In the genomic region with DNA sequence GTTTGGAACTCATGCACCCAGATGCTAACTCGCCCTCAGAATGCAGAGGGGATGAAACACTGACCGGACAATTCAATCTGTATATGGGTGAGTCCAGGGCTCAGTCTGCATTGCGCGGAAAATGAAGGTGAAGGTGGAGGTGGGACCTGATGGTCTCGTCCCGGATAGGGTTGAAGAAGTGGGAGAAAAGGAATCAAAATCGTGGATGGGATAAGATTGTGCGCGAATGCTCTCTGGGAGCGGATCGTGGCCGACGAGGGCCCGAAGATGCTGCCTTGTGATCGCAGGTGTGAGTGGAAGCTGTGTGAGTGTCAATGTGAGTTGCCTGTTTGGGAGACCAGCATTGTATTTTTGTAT, we compare ENCODE assay signal across 1 cellular context.
TF ChIP-seq lines count a peak whose summit lies in the region.

No MANE protein-coding gene starts in this region.

TF ChIP-seq in HEK293, 187 proteins besides CTCF, POLR2A, EP300 and RAD21 (continued from another document and continues in another):
- TF ChIP-seq ZNF146 (tag by site-specific recombination; IDR thresholded peaks at IDR 0.05): 0 out of 2 replicates have a peak, but pooled peaks have one; percentile 48
- peak; percentile 70; the same call in 1 of the 2 replicates for TF ChIP-seq WT1 (tag by site-specific recombination; IDR thresholded peaks at IDR 0.05)
- no peak for TF ChIP-seq KLF1 (tag by site-specific recombination; IDR thresholded peaks at IDR 0.05)
- TF ChIP-seq ZNF555 (tag by site-specific recombination; conservative IDR thresholded peaks at IDR 0.05): no peak
- TF ChIP-seq ZNF354C (tag by site-specific recombination; IDR thresholded peaks at IDR 0.05; ENCODE audit: borderline replicate concordance, low read depth): no peak
- 0 out of 2 replicates have a peak, but pooled peaks have one; percentile 66 for TF ChIP-seq REPIN1 (tag by site-specific recombination; IDR thresholded peaks at IDR 0.05; ENCODE audit: low read depth)
- no peak; the same call in 1 of the 2 replicates for TF ChIP-seq KLF7 (tag by site-specific recombination; IDR thresholded peaks at IDR 0.05; ENCODE audit: borderline replicate concordance)
- TF ChIP-seq ZNF544 (tag by site-specific recombination; IDR thresholded peaks at IDR 0.05): no peak
- no peak for TF ChIP-seq FEZF1 (tag by site-specific recombination; IDR thresholded peaks at IDR 0.05)
- no peak for TF ChIP-seq ZNF473 (tag by site-specific recombination; IDR thresholded peaks at IDR 0.05)
- TF ChIP-seq, protein P1, sequence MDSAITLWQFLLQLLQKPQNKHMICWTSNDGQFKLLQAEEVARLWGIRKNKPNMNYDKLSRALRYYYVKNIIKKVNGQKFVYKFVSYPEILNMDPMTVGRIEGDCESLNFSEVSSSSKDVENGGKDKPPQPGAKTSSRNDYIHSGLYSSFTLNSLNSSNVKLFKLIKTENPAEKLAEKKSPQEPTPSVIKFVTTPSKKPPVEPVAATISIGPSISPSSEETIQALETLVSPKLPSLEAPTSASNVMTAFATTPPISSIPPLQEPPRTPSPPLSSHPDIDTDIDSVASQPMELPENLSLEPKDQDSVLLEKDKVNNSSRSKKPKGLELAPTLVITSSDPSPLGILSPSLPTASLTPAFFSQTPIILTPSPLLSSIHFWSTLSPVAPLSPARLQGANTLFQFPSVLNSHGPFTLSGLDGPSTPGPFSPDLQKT (IDR thresholded peaks at IDR 0.05; ENCODE audit: borderline replicate concordance, low read depth, low read length): no peak
- TF ChIP-seq SETDB1 (IDR thresholded peaks at IDR 0.05; ENCODE audit: insufficient read length, low read length): peak; percentile 11
- no peak; the same call in 1 of the 2 replicates for TF ChIP-seq ZNF707 (tag by site-specific recombination; IDR thresholded peaks at IDR 0.05)
- no peak for TF ChIP-seq ZNF248 (tag by site-specific recombination; IDR thresholded peaks at IDR 0.05)
- TF ChIP-seq RBAK (tag by site-specific recombination; IDR thresholded peaks at IDR 0.05): peak; percentile 83; the same call in 1 of the 2 replicates
- TF ChIP-seq BCL11A (tag by site-specific recombination; IDR thresholded peaks at IDR 0.05; ENCODE audit: low read depth): no peak
- no peak for TF ChIP-seq KLF10 (tag by site-specific recombination; IDR thresholded peaks at IDR 0.05)
- TF ChIP-seq ZNF658 (tag by site-specific recombination; IDR thresholded peaks at IDR 0.05): no peak
- TF ChIP-seq, protein P2, sequence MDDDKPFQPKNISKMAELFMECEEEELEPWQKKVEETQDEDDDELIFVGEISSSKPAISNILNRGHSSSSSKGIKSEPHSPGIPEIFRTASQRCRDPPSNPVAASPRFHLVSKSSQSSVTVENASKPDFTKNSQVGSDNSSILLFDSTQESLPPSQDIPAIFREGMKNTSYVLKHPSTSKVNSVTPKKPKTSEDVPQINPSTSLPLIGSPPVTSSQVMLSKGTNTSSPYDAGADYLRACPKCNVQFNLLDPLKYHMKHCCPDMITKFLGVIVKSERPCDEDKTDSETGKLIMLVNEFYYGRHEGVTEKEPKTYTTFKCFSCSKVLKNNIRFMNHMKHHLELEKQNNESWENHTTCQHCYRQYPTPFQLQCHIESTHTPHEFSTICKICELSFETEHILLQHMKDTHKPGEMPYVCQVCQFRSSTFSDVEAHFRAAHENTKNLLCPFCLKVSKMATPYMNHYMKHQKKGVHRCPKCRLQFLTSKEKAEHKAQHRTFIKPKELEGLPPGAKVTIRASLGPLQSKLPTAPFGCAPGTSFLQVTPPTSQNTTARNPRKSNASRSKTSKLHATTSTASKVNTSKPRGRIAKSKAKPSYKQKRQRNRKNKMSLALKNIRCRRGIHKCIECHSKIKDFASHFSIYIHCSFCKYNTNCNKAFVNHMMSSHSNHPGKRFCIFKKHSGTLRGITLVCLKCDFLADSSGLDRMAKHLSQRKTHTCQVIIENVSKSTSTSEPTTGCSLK (tag by site-specific recombination; IDR thresholded peaks at IDR 0.05): peak; percentile 85
- no peak for TF ChIP-seq ZNF114 (tag by site-specific recombination; IDR thresholded peaks at IDR 0.05)
- no peak for TF ChIP-seq ZNF37A (tag by site-specific recombination; IDR thresholded peaks at IDR 0.05)
- peak; percentile 90 for TF ChIP-seq ZFP69B (tag by site-specific recombination; IDR thresholded peaks at IDR 0.05)
- TF ChIP-seq, protein P3, sequence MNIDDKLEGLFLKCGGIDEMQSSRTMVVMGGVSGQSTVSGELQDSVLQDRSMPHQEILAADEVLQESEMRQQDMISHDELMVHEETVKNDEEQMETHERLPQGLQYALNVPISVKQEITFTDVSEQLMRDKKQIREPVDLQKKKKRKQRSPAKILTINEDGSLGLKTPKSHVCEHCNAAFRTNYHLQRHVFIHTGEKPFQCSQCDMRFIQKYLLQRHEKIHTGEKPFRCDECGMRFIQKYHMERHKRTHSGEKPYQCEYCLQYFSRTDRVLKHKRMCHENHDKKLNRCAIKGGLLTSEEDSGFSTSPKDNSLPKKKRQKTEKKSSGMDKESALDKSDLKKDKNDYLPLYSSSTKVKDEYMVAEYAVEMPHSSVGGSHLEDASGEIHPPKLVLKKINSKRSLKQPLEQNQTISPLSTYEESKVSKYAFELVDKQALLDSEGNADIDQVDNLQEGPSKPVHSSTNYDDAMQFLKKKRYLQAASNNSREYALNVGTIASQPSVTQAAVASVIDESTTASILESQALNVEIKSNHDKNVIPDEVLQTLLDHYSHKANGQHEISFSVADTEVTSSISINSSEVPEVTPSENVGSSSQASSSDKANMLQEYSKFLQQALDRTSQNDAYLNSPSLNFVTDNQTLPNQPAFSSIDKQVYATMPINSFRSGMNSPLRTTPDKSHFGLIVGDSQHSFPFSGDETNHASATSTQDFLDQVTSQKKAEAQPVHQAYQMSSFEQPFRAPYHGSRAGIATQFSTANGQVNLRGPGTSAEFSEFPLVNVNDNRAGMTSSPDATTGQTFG (tag by site-specific recombination; IDR thresholded peaks at IDR 0.05; ENCODE audit: borderline replicate concordance): no peak
- TF ChIP-seq ZNF701 (tag by site-specific recombination; IDR thresholded peaks at IDR 0.05): peak; percentile 74; the same call in 1 of the 2 replicates
- TF ChIP-seq ZNF423 (tag by site-specific recombination; IDR thresholded peaks at IDR 0.05): no peak
- no peak for TF ChIP-seq ZNF221 (tag by site-specific recombination; IDR thresholded peaks at IDR 0.05; ENCODE audit: borderline replicate concordance)
- TF ChIP-seq ZFP41 (tag by site-specific recombination; IDR thresholded peaks at IDR 0.05; ENCODE audit: borderline replicate concordance): no peak
- TF ChIP-seq SP2 (tag by site-specific recombination; IDR thresholded peaks at IDR 0.05): 0 out of 2 replicates have a peak, but pooled peaks have one; percentile 0
- TF ChIP-seq ZNF133 (tag by site-specific recombination; IDR thresholded peaks at IDR 0.05): 0 out of 2 replicates have a peak, but pooled peaks have one; percentile 70
- TF ChIP-seq ZBTB1 (tag by site-specific recombination; IDR thresholded peaks at IDR 0.05): peak; percentile 72; the same call in 1 of the 2 replicates
- TF ChIP-seq, protein P4, sequence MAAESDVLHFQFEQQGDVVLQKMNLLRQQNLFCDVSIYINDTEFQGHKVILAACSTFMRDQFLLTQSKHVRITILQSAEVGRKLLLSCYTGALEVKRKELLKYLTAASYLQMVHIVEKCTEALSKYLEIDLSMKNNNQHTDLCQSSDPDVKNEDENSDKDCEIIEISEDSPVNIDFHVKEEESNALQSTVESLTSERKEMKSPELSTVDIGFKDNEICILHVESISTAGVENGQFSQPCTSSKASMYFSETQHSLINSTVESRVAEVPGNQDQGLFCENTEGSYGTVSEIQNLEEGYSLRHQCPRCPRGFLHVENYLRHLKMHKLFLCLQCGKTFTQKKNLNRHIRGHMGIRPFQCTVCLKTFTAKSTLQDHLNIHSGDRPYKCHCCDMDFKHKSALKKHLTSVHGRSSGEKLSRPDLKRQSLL (tag by site-specific recombination; IDR thresholded peaks at IDR 0.05): no peak
- TF ChIP-seq GLIS1 (tag by site-specific recombination; IDR thresholded peaks at IDR 0.05): no peak
- TF ChIP-seq, protein P5, sequence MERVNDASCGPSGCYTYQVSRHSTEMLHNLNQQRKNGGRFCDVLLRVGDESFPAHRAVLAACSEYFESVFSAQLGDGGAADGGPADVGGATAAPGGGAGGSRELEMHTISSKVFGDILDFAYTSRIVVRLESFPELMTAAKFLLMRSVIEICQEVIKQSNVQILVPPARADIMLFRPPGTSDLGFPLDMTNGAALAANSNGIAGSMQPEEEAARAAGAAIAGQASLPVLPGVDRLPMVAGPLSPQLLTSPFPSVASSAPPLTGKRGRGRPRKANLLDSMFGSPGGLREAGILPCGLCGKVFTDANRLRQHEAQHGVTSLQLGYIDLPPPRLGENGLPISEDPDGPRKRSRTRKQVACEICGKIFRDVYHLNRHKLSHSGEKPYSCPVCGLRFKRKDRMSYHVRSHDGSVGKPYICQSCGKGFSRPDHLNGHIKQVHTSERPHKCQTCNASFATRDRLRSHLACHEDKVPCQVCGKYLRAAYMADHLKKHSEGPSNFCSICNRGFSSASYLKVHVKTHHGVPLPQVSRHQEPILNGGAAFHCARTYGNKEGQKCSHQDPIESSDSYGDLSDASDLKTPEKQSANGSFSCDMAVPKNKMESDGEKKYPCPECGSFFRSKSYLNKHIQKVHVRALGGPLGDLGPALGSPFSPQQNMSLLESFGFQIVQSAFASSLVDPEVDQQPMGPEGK (tag by site-specific recombination; IDR thresholded peaks at IDR 0.05): 0 out of 2 replicates have a peak, but pooled peaks have one; percentile 32
- TF ChIP-seq, protein P6, sequence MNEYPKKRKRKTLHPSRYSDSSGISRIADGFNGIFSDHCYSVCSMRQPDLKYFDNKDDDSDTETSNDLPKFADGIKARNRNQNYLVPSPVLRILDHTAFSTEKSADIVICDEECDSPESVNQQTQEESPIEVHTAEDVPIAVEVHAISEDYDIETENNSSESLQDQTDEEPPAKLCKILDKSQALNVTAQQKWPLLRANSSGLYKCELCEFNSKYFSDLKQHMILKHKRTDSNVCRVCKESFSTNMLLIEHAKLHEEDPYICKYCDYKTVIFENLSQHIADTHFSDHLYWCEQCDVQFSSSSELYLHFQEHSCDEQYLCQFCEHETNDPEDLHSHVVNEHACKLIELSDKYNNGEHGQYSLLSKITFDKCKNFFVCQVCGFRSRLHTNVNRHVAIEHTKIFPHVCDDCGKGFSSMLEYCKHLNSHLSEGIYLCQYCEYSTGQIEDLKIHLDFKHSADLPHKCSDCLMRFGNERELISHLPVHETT (tag by site-specific recombination; IDR thresholded peaks at IDR 0.05): peak; percentile 67; the same call in 1 of the 2 replicates
- TF ChIP-seq, protein P7, sequence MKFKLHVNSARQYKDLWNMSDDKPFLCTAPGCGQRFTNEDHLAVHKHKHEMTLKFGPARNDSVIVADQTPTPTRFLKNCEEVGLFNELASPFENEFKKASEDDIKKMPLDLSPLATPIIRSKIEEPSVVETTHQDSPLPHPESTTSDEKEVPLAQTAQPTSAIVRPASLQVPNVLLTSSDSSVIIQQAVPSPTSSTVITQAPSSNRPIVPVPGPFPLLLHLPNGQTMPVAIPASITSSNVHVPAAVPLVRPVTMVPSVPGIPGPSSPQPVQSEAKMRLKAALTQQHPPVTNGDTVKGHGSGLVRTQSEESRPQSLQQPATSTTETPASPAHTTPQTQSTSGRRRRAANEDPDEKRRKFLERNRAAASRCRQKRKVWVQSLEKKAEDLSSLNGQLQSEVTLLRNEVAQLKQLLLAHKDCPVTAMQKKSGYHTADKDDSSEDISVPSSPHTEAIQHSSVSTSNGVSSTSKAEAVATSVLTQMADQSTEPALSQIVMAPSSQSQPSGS (tag by site-specific recombination; IDR thresholded peaks at IDR 0.05; ENCODE audit: low read depth): no peak
- TF ChIP-seq IKZF3 (tag by site-specific recombination; IDR thresholded peaks at IDR 0.05): no peak; the same call in 1 of the 2 replicates
- TF ChIP-seq ZNF792 (tag by site-specific recombination; IDR thresholded peaks at IDR 0.05): peak; percentile 54; the same call in 1 of the 2 replicates
- 0 out of 2 replicates have a peak, but pooled peaks have one; percentile 30 for TF ChIP-seq MZF1 (tag by site-specific recombination; IDR thresholded peaks at IDR 0.05; ENCODE audit: borderline replicate concordance)
- no peak for TF ChIP-seq MYNN (tag by site-specific recombination; IDR thresholded peaks at IDR 0.05; ENCODE audit: borderline replicate concordance)
- 0 out of 2 replicates have a peak, but pooled peaks have one; percentile 29 for TF ChIP-seq ZNF843 (tag by site-specific recombination; IDR thresholded peaks at IDR 0.05)
- TF ChIP-seq, protein P8, sequence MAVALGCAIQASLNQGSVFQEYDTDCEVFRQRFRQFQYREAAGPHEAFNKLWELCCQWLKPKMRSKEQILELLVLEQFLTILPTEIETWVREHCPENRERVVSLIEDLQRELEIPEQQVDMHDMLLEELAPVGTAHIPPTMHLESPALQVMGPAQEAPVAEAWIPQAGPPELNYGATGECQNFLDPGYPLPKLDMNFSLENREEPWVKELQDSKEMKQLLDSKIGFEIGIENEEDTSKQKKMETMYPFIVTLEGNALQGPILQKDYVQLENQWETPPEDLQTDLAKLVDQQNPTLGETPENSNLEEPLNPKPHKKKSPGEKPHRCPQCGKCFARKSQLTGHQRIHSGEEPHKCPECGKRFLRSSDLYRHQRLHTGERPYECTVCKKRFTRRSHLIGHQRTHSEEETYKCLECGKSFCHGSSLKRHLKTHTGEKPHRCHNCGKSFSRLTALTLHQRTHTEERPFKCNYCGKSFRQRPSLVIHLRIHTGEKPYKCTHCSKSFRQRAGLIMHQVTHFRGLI (tag by site-specific recombination; IDR thresholded peaks at IDR 0.05): no peak
- no peak for TF ChIP-seq ZNF214 (tag by site-specific recombination; IDR thresholded peaks at IDR 0.05; ENCODE audit: borderline replicate concordance)
- no peak for TF ChIP-seq SP7 (tag by site-specific recombination; IDR thresholded peaks at IDR 0.05)
- no peak for TF ChIP-seq ZNF175 (tag by site-specific recombination; IDR thresholded peaks at IDR 0.05)
- no peak for TF ChIP-seq EGR2 (tag by site-specific recombination; IDR thresholded peaks at IDR 0.05; ENCODE audit: low read depth)
- peak; percentile 89 for TF ChIP-seq ZFP37 (tag by site-specific recombination; IDR thresholded peaks at IDR 0.05)
- no peak for TF ChIP-seq ZNF521 (tag by site-specific recombination; IDR thresholded peaks at IDR 0.05)
- no peak for TF ChIP-seq HOXC10 (CRISPR knock-in tag; IDR thresholded peaks at IDR 0.05)
- no peak for TF ChIP-seq ZNF514 (tag by site-specific recombination; IDR thresholded peaks at IDR 0.05)
- TF ChIP-seq SP3 (tag by site-specific recombination; IDR thresholded peaks at IDR 0.05): peak; percentile 19; the same call in 1 of the 2 replicates
- TF ChIP-seq ZNF623 (tag by site-specific recombination; IDR thresholded peaks at IDR 0.05): no peak
- peak; percentile 87 for TF ChIP-seq ZNF324 (tag by site-specific recombination; IDR thresholded peaks at IDR 0.05)
- TF ChIP-seq ZNF76 (tag by site-specific recombination; IDR thresholded peaks at IDR 0.05; ENCODE audit: borderline replicate concordance, low read depth): no peak
- no peak for TF ChIP-seq GLIS2 (tag by site-specific recombination; IDR thresholded peaks at IDR 0.05)
- no peak for TF ChIP-seq ZNF510 (tag by site-specific recombination; IDR thresholded peaks at IDR 0.05; ENCODE audit: insufficient replicate concordance)
- peak; percentile 60 for TF ChIP-seq ZEB2 (tag by site-specific recombination; IDR thresholded peaks at IDR 0.05)
